Comparison of ENCODE assay signal across 12 cellular contexts in genomic region chr22:23834830-23835772, GRCh38. TPM values are rescaled to one million over a fixed set of nuclear protein-coding genes. Genes with fewer than 3 reads are reported as not detected.
DNase-seq lines count a peak whose midpoint lies in the region; ATAC-seq and TF ChIP-seq lines count a peak whose summit lies in the region.
"Had no signal": no experiment of that assay in that cellular context is flagged by ENCODE, and none has a peak within 500 bp of the region (broad histone marks: within the 10 kb centered on the region; RNA-seq: fewer than 3 reads in every experiment).

No MANE protein-coding gene starts in this region.

- H2BK15ac ChIP-seq in neuronal stem cell (ENCODE audit: low read length): no peak overlapping the region
- no peak overlapping the region for H2BK15ac ChIP-seq in H9 (ENCODE audit: low read depth, low read length)

- H3K9ac ChIP-seq in neuronal stem cell (ENCODE audit: low read depth, low read length, poor library complexity) (no peak overlapping the region), H9 (ENCODE audit: extremely low read depth, insufficient read length, low read length) (no peak overlapping the region)

- ATAC-seq in stimulated activated naive CD8-positive, alpha-beta T cell treated with anti-CD3 and anti-CD28 coated beads, Interleukin-15, amount 100 ng/mL, for 72 hours: no peak
- no peak for ATAC-seq in HG03097 (IDR thresholded peaks at IDR 0.05; ENCODE audit: low FRiP score, unreplicated experiment)
- ATAC-seq in HG03039 (IDR thresholded peaks at IDR 0.05; ENCODE audit: unreplicated experiment): no peak

- no peaks in the 10 kb centered on the region for H4K20me1 ChIP-seq in H9 (ENCODE audit: control insufficient read depth, insufficient read depth, insufficient read length)

- WGBS in neuronal stem cell (ENCODE audit: extremely low coverage in 2 of 2, insufficient read length in 2 of 2, insufficient replicate concordance in 1 of 2), 2 donors: no CpG with 5 or more reads among the region's 12 CpGs
- WGBS in H9 (ENCODE audit: extremely low coverage, insufficient read length, low lambda C conversion rate): no CpG with 5 or more reads among the region's 12 CpGs

- H2BK5ac ChIP-seq in neuronal stem cell (ENCODE audit: low read length): no peak overlapping the region
- no peak overlapping the region for H2BK5ac ChIP-seq in H9 (ENCODE audit: insufficient read length, low read length)

- H2BK120ac ChIP-seq in neuronal stem cell (ENCODE audit: low read depth, low read length) (no peak overlapping the region), H9 (ENCODE audit: low read depth, low read length, poor library complexity, severe bottlenecking) (no peak overlapping the region)

- H3K27me3 Mint-ChIP-seq in stimulated activated naive CD8-positive, alpha-beta T cell treated with anti-CD3 and anti-CD28 coated beads, Interleukin-15, Interleukin-2, amounts not matched to agents 100 ng/mL and 50 ng/mL, for 24 hours: peaks cover 3% of the 10 kb centered on the region
- H3K27me3 Mint-ChIP-seq in stimulated activated naive CD8-positive, alpha-beta T cell treated with anti-CD3 and anti-CD28 coated beads, Interleukin-15, amount 100 ng/mL, for 72 hours: peaks cover 7% of the 10 kb centered on the region
- H3K27me3 Mint-ChIP-seq in H9 (ENCODE audit: low read depth): peaks cover 9% of the 10 kb centered on the region

- H2AFZ ChIP-seq in neuronal stem cell (ENCODE audit: low read length): no peak overlapping the region
- H2AFZ ChIP-seq in H9 (ENCODE audit: low read length): no peak overlapping the region

- H3K4ac ChIP-seq in neuronal stem cell (ENCODE audit: low read length) (no peak overlapping the region), H9 (ENCODE audit: low read depth, low read length) (no peak overlapping the region)

- no peak for TF ChIP-seq CTCF in coronary artery (IDR thresholded peaks at IDR 0.05)
- TF ChIP-seq CTCF in H9 (conservative IDR thresholded peaks at IDR 0.05): no peak

- H3K79me1 ChIP-seq in neuronal stem cell (ENCODE audit: low read depth, low read length) (peaks cover 6% of the 10 kb centered on the region), H9 (ENCODE audit: insufficient read depth, low read depth, low read length, poor library complexity, severe bottlenecking) (no peaks in the 10 kb centered on the region)

- no peak overlapping the region for H3K18ac ChIP-seq in neuronal stem cell (ENCODE audit: low read length)
- H3K18ac ChIP-seq in H9 (ENCODE audit: insufficient read length, low read depth, low read length): no peak overlapping the region

- H3T11ph ChIP-seq in H9 (ENCODE audit: low read length): no peak overlapping the region

- peaks cover 6% of the 10 kb centered on the region for H3K23me2 ChIP-seq in H9 (ENCODE audit: insufficient read length, low read depth, low read length, poor library complexity, severe bottlenecking)

- H2AK5ac ChIP-seq in neuronal stem cell (ENCODE audit: low read depth, low read length) (no peak overlapping the region), H9 (ENCODE audit: insufficient read length, low read length) (no peak overlapping the region)

- H3K4me2 ChIP-seq in neuronal stem cell (ENCODE audit: insufficient read depth, low read length, poor library complexity, severe bottlenecking) (no peak overlapping the region), H9 (ENCODE audit: insufficient read depth, insufficient read length, low read length) (no peak overlapping the region)

- H3K9me3 ChIP-seq in neuronal stem cell (replicated peaks in 1 of 2; ENCODE audit: control insufficient read depth in 2 of 2, insufficient read depth in 1 of 2, low read depth in 1 of 2, low read length in 2 of 2) (peaks cover 0 to under 1% of the 10 kb centered on the region in 2 donors), H9 (ENCODE audit: control insufficient read depth, low read depth, low read length) (no peaks in the 10 kb centered on the region)

- peak overlapping the region; percentile 34 for H3K23ac ChIP-seq in neuronal stem cell (ENCODE audit: low read depth, low read length, poor library complexity)
- no peak overlapping the region for H3K23ac ChIP-seq in H9 (ENCODE audit: insufficient read length, low read depth, low read length)

- H2BK20ac ChIP-seq in H9 (ENCODE audit: low read depth, low read length, poor library complexity, severe bottlenecking): no peak overlapping the region

- peak overlapping the region; percentile 26 for H3K27ac Mint-ChIP-seq in stimulated activated naive CD8-positive, alpha-beta T cell treated with anti-CD3 and anti-CD28 coated beads, Interleukin-15, Interleukin-2, amounts not matched to agents 100 ng/mL and 50 ng/mL, for 24 hours
- no peak overlapping the region for H3K27ac Mint-ChIP-seq in stimulated activated naive CD8-positive, alpha-beta T cell treated with anti-CD3 and anti-CD28 coated beads, Interleukin-15, amount 100 ng/mL, for 72 hours
- no peak overlapping the region for H3K27ac Mint-ChIP-seq in H9

- H3K27ac ChIP-seq in coronary artery (peak overlapping the region; percentile 50 to 72), neuronal stem cell (replicated peaks; ENCODE audit: low read length) (no peak overlapping the region), H9 (ENCODE audit: insufficient read length, low read depth, low read length) (no peak overlapping the region)
- H3K27ac ChIP-seq: C4-2B had no signal

- no peak overlapping the region for H4K91ac ChIP-seq in neuronal stem cell (ENCODE audit: low read depth, low read length, poor library complexity)
- no peak overlapping the region for H4K91ac ChIP-seq in H9 (ENCODE audit: insufficient read length, low read depth, low read length)

- H3K4me1 Mint-ChIP-seq in stimulated activated naive CD8-positive, alpha-beta T cell treated with anti-CD3 and anti-CD28 coated beads, Interleukin-15, Interleukin-2, amounts not matched to agents 100 ng/mL and 50 ng/mL, for 24 hours (ENCODE audit: low read depth): peaks cover 28% of the 10 kb centered on the region
- peaks cover 28% of the 10 kb centered on the region for H3K4me1 Mint-ChIP-seq in stimulated activated naive CD8-positive, alpha-beta T cell treated with anti-CD3 and anti-CD28 coated beads, Interleukin-15, amount 100 ng/mL, for 72 hours
- peaks cover 14 to 21% of the 10 kb centered on the region in 2 experiments for H3K4me1 Mint-ChIP-seq in H9

- peaks cover 15% of the 10 kb centered on the region for H3K36me3 Mint-ChIP-seq in stimulated activated naive CD8-positive, alpha-beta T cell treated with anti-CD3 and anti-CD28 coated beads, Interleukin-15, Interleukin-2, amounts not matched to agents 100 ng/mL and 50 ng/mL, for 24 hours (ENCODE audit: low read depth)
- peaks cover 10 to 25% (median 23%) of the 10 kb centered on the region in 3 experiments; a peak in 6 of 7 replicates for H3K36me3 Mint-ChIP-seq in H9 (ENCODE audit: insufficient read depth in 1 of 3, low read depth in 3 of 3)

- H3K4me1 ChIP-seq in neuronal stem cell (ENCODE audit: control insufficient read depth in 2 of 2, insufficient read depth in 1 of 2, low read depth in 1 of 2, low read length in 2 of 2): peaks cover 4 to 8% of the 10 kb centered on the region in 2 donors
- no peaks in the 10 kb centered on the region; the same call in 1 of the 2 replicates for H3K4me1 ChIP-seq in H9 (ENCODE audit: insufficient read depth, low read length)

- no peak for DNase-seq in stimulated activated naive CD8-positive, alpha-beta T cell treated with anti-CD3 and anti-CD28 coated beads, Interleukin-15, amount 100 ng/mL, for 72 hours
- DNase-seq in coronary artery (ENCODE audit: low spot score): peak; percentile 74
- no peak for DNase-seq in neuronal stem cell (ENCODE audit: low spot score)
- DNase-seq in kidney glomerular epithelial cell (lab: John Stamatoyannopoulos, UW): no peak
- DNase-seq in H9: no peak
- DNase-seq: dermis blood vessel endothelial cell, KBM-7, NCI-H226 had no signal

- H3K56ac ChIP-seq in H9 (ENCODE audit: insufficient read length, low read depth, low read length): no peak overlapping the region

- H3K9me3 Mint-ChIP-seq in stimulated activated naive CD8-positive, alpha-beta T cell treated with anti-CD3 and anti-CD28 coated beads, Interleukin-15, Interleukin-2, amounts not matched to agents 100 ng/mL and 50 ng/mL, for 24 hours: no peaks in the 10 kb centered on the region
- H3K9me3 Mint-ChIP-seq in stimulated activated naive CD8-positive, alpha-beta T cell treated with anti-CD3 and anti-CD28 coated beads, Interleukin-15, amount 100 ng/mL, for 72 hours: no peaks in the 10 kb centered on the region
- H3K9me3 Mint-ChIP-seq in H9: peaks cover 0 to 3% of the 10 kb centered on the region in 2 experiments; a peak in 1 of 5 replicates

- no peak overlapping the region for H3K14ac ChIP-seq in neuronal stem cell (ENCODE audit: low read length)
- no peak overlapping the region for H3K14ac ChIP-seq in H9 (ENCODE audit: insufficient read depth, low read length)

- no peak overlapping the region for H3K4me3 Mint-ChIP-seq in stimulated activated naive CD8-positive, alpha-beta T cell treated with anti-CD3 and anti-CD28 coated beads, Interleukin-15, Interleukin-2, amounts not matched to agents 100 ng/mL and 50 ng/mL, for 24 hours
- H3K4me3 Mint-ChIP-seq in stimulated activated naive CD8-positive, alpha-beta T cell treated with anti-CD3 and anti-CD28 coated beads, Interleukin-15, amount 100 ng/mL, for 72 hours: no peak overlapping the region
- H3K4me3 Mint-ChIP-seq in H9: no peak overlapping the region

- no peaks in the 10 kb centered on the region for H3K79me2 ChIP-seq in H9 (ENCODE audit: insufficient read depth, low read length)

- H3K4me3 ChIP-seq in coronary artery (no peak overlapping the region), neuronal stem cell (ENCODE audit: low read length in 2 of 2) (no peak overlapping the region)

- H4K8ac ChIP-seq in neuronal stem cell (ENCODE audit: low read depth, low read length) (no peak overlapping the region), H9 (replicated peaks; ENCODE audit: insufficient read length, low read depth, low read length) (no peak overlapping the region)

- no peak overlapping the region for H4K5ac ChIP-seq in H9 (ENCODE audit: insufficient read length, low read depth, low read length)

- H2BK12ac ChIP-seq in neuronal stem cell (ENCODE audit: low read length) (no peak overlapping the region), H9 (ENCODE audit: insufficient read length, low read depth, low read length) (no peak overlapping the region)

- peaks cover 39 to 63% of the 10 kb centered on the region in 2 donors for H3K36me3 ChIP-seq in neuronal stem cell (replicated peaks in 1 of 2; ENCODE audit: control insufficient read depth in 2 of 2, insufficient read depth in 2 of 2, low read length in 2 of 2)

- H3K27me3 ChIP-seq in neuronal stem cell (ENCODE audit: control insufficient read depth in 3 of 3, insufficient read depth in 3 of 3, low read depth in 1 of 3, low read length in 3 of 3) (peaks cover 0 to 3% (median 0%) of the 10 kb centered on the region in 3 experiments), H9 (ENCODE audit: insufficient read depth, low read length) (no peaks in the 10 kb centered on the region; the same call in 1 of the 2 replicates)

RNA-seq across cellular contexts. Expression of gene DERL3, which starts 3.7 kb away (rescaled TPM):
- 4.2 TPM for polyA plus RNA-seq in neuronal stem cell (2013, experiment 1 of 2)
- 4.5 TPM for polyA plus RNA-seq in neuronal stem cell (2013, experiment 2 of 2)
- total RNA-seq in H9 (2021): 9.0 and 9.8 TPM in 2 replicates

RNA-seq across cellular contexts. Expression of gene SLC2A11, which starts 22.6 kb away (rescaled TPM):
- polyA plus RNA-seq in neuronal stem cell (2013, experiment 1 of 2): 11.4 TPM
- 10.5 TPM for polyA plus RNA-seq in neuronal stem cell (2013, experiment 2 of 2)
- 12.1 and 15.0 TPM in 2 replicates for total RNA-seq in H9 (2021)

RNA-seq across cellular contexts. Expression of gene SMARCB1, which starts 48.3 kb away (rescaled TPM):
- polyA plus RNA-seq in neuronal stem cell (2013, experiment 1 of 2): 118 TPM
- polyA plus RNA-seq in neuronal stem cell (2013, experiment 2 of 2): 112 TPM
- 132 and 136 TPM in 2 replicates for total RNA-seq in H9 (2021)

RNA-seq across cellular contexts. Expression of gene MIF, which starts 59.1 kb away (rescaled TPM):
- 1,002 TPM for polyA plus RNA-seq in neuronal stem cell (2013, experiment 1 of 2)
- polyA plus RNA-seq in neuronal stem cell (2013, experiment 2 of 2): 970 TPM
- total RNA-seq in H9 (2021): 1,068 and 1,091 TPM in 2 replicates

Comparison
In these comparisons a context has a peak if more than half of its experiments do, and no peak if none do; other contexts are left out.
1. H3K27ac ChIP-seq: peak in coronary artery (2 of 2); none in neuronal stem cell (single experiment) and H9 (single experiment).